ENCODE assay signal across 9 cellular contexts in genomic region chr15:52783929-52784798, GRCh38. TPM values are rescaled to one million over a fixed set of nuclear protein-coding genes. Genes with fewer than 3 reads are reported as not detected.
DNase-seq lines count a peak whose midpoint lies in the region; ATAC-seq, FAIRE-seq and TF ChIP-seq lines count a peak whose summit lies in the region.
"Had no signal": no experiment of that assay in that cellular context is flagged by ENCODE, and none has a peak within 500 bp of the region (broad histone marks: within the 10 kb centered on the region; RNA-seq: fewer than 3 reads in every experiment).

No MANE protein-coding gene starts in this region.

- no TSS peak for BruUV-seq in Panc1 (replicated peaks; lab: Mats Ljungman, UMichigan)
- no TSS peak for BruUV-seq in endothelial cell of umbilical vein (replicated peaks; lab: Mats Ljungman, UMichigan)

- no peak overlapping the region for H3K4me3 ChIP-seq in GM12875 (ENCODE audit: low read depth, low read length)
- H3K4me3 ChIP-seq in Panc1 (ENCODE audit: low read depth in 2 of 2, low read length in 2 of 2) = peak overlapping the region in 1 of 2 experiments; percentile 22; a peak in 2 of 4 replicates
- no peak overlapping the region for H3K4me3 ChIP-seq in endothelial cell of umbilical vein (replicated peaks in 1 of 3; ENCODE audit: insufficient read depth in 1 of 3, low read depth in 1 of 3, low read length in 3 of 3)
- H3K4me3 ChIP-seq in pancreas = peak overlapping the region; percentile 27 to 70 (median 56)
- no peak overlapping the region for H3K4me3 ChIP-seq in vagina

- FAIRE-seq in endothelial cell of umbilical vein (lab: Jason Lieb, UNC) = no peak
- no peak for FAIRE-seq in pancreas (lab: Jason Lieb, UNC)

- no peak overlapping the region for H2AFZ ChIP-seq in endothelial cell of umbilical vein (ENCODE audit: low read depth, low read length)

- TF ChIP-seq POLR2A in endothelial cell of umbilical vein (IDR thresholded peaks at IDR 0.05; ENCODE audit: low read depth, low read length) (no peak), vagina (IDR thresholded peaks at IDR 0.05) (no peak), GM18505 (IDR thresholded peaks at IDR 0.05; ENCODE audit: borderline replicate concordance, extremely low read depth, insufficient read depth, insufficient read length) (no peak)

- no peaks in the 10 kb centered on the region for H3K79me2 ChIP-seq in endothelial cell of umbilical vein (ENCODE audit: control insufficient read depth, insufficient read depth, low read length)

- H3K36me3 ChIP-seq in Panc1 (ENCODE audit: control insufficient read depth, insufficient read depth, low read length) (no peaks in the 10 kb centered on the region), endothelial cell of umbilical vein (ENCODE audit: control insufficient read depth in 2 of 2, extremely low read depth in 1 of 2, insufficient read depth in 2 of 2, low read length in 2 of 2) (no peaks in the 10 kb centered on the region), pancreas (no peaks in the 10 kb centered on the region), vagina (no peaks in the 10 kb centered on the region)

- no peak overlapping the region for H3K9ac ChIP-seq in endothelial cell of umbilical vein (replicated peaks; ENCODE audit: extremely low read depth, insufficient read depth, low read length)

- H3K27ac ChIP-seq in Panc1 (ENCODE audit: low read length) = no peak overlapping the region
- no peak overlapping the region for H3K27ac ChIP-seq in endothelial cell of umbilical vein (ENCODE audit: insufficient read depth, low read depth, low read length)
- H3K27ac ChIP-seq in pancreas = peak overlapping the region; percentile 86 to 92 (median 88)
- H3K27ac ChIP-seq in vagina = no peak overlapping the region

- H3K4me2 ChIP-seq in endothelial cell of umbilical vein (ENCODE audit: insufficient read depth, low read length) = no peak overlapping the region

- dilution Hi-C loops in endothelial cell of umbilical vein (cut with MboI; ENCODE audit: extremely low pct_ligation_motif_present, low sequenced_read_pairs) = no loop called here

- in situ Hi-C loops in Panc1 (cut with HindIII; ENCODE audit: low pct_unique_long_range_greater_than_20kb, low sequenced_read_pairs) = no loop called here

- H3K27me3 ChIP-seq in Panc1 (ENCODE audit: control insufficient read depth, insufficient read depth, low read length) = peaks cover 63% of the 10 kb centered on the region
- peaks cover 72 to 87% of the 10 kb centered on the region in 2 experiments for H3K27me3 ChIP-seq in endothelial cell of umbilical vein (ENCODE audit: control insufficient read depth in 2 of 2, insufficient read depth in 2 of 2, low read length in 2 of 2)
- H3K27me3 ChIP-seq in pancreas = no peaks in the 10 kb centered on the region
- H3K27me3 ChIP-seq in vagina = peaks cover 42% of the 10 kb centered on the region

- ATAC-seq in Panc1 (peak; percentile 67), pancreas (peak; percentile 35 to 58 (median 50)), GM18505 (IDR thresholded peaks at IDR 0.05; ENCODE audit: unreplicated experiment) (no peak), HG03097 (IDR thresholded peaks at IDR 0.05; ENCODE audit: low FRiP score, unreplicated experiment) (no peak), HG03571 (IDR thresholded peaks at IDR 0.05; ENCODE audit: unreplicated experiment) (no peak)

- H3K4me1 ChIP-seq in Panc1 (ENCODE audit: control insufficient read depth, insufficient read depth, low read length) (peaks cover 32% of the 10 kb centered on the region), endothelial cell of umbilical vein (ENCODE audit: control insufficient read depth, extremely low read depth, insufficient read depth, low read length) (peaks cover 5% of the 10 kb centered on the region), pancreas (peaks cover 8 to 23% (median 20%) of the 10 kb centered on the region in 3 donors), vagina (peaks cover 51% of the 10 kb centered on the region)

- no peaks in the 10 kb centered on the region for H3K9me3 ChIP-seq in Panc1 (ENCODE audit: control insufficient read depth, insufficient read depth, low read depth, low read length)
- H3K9me3 ChIP-seq in endothelial cell of umbilical vein (replicated peaks; ENCODE audit: control insufficient read depth, insufficient read depth, low read length) = no peaks in the 10 kb centered on the region
- H3K9me3 ChIP-seq in pancreas = no peaks in the 10 kb centered on the region
- H3K9me3 ChIP-seq in vagina = no peaks in the 10 kb centered on the region

- peak; percentile 74 for TF ChIP-seq CTCF in GM12875 (IDR thresholded peaks at IDR 0.05; ENCODE audit: borderline replicate concordance, insufficient read depth, low read depth, low read length)
- peak; percentile 93 for TF ChIP-seq CTCF in Panc1 (IDR thresholded peaks at IDR 0.05)
- TF ChIP-seq CTCF in endothelial cell of umbilical vein (IDR thresholded peaks at IDR 0.05; ENCODE audit: extremely low read depth in 1 of 2, insufficient read depth in 1 of 2, low read depth in 1 of 2, low read length in 2 of 2) = peak; percentile 61 to 64
- TF ChIP-seq CTCF in pancreas (IDR thresholded peaks at IDR 0.05) = peak; percentile 55 to 71 (median 66)
- TF ChIP-seq CTCF in vagina (IDR thresholded peaks at IDR 0.05) = peak in 1 of 3 experiments; percentile 18

- intact Hi-C loops in Panc1 (cut with micrococcal nuclease; ENCODE audit: unreplicated experiment) (loop anchor here (5.0 kb wide), 1 partner anchor 933 kb away; no protein-coding TSS in a partner anchor), endothelial cell of umbilical vein (cut with micrococcal nuclease) (loop anchor here (1.0 to 5.0 kb wide), 2 partner anchors 828 to 933 kb away; no protein-coding TSS in a partner anchor), pancreas (cut with DNase I) (loop anchor here in 1 of 3 donors (5.0 to 10.0 kb wide), 2 partner anchors 413 to 671 kb away; no protein-coding TSS in a partner anchor), vagina (cut with DNase I) (no loop called here)

- POLR2A ChIA-PET in Panc1 (lab: Charles Lee) = no interaction called here
- POLR2A ChIA-PET in endothelial cell of umbilical vein (lab: Charles Lee) = no interaction called here

- CTCF ChIA-PET in Panc1 (lab: Charles Lee) (no interaction called here), endothelial cell of umbilical vein (lab: Charles Lee) (interaction anchor here (1.2 to 2.6 kb wide), 3 partner anchors 9 to 934 kb away, joined by 4 to 9 read pairs (median 9); no protein-coding TSS in a partner anchor)

- H4K20me1 ChIP-seq in endothelial cell of umbilical vein (replicated peaks; ENCODE audit: control insufficient read depth, extremely low read depth, insufficient read depth, low read length) = no peaks in the 10 kb centered on the region

- DNase-seq in Panc1 (ENCODE audit: low read depth, low spot score) = no peak
- DNase-seq in endothelial cell of umbilical vein (ENCODE audit: low read depth, low spot score) = peak; percentile 17
- DNase-seq in pancreas = peak; percentile 55 to 88 (median 72)
- DNase-seq in vagina (ENCODE audit: extremely low spot score in 2 of 2) = no peak

- 1% methylated on average over 57 of the region's 57 CpGs for WGBS in pancreas, 2 donors

- H3K9me1 ChIP-seq in endothelial cell of umbilical vein (replicated peaks; ENCODE audit: control insufficient read depth, extremely low read depth, insufficient read depth, low read length) = no peaks in the 10 kb centered on the region

TF ChIP-seq in endothelial cell of umbilical vein, 7 proteins besides CTCF, POLR2A, EP300 and RAD21:
- TF ChIP-seq GATA2 (IDR thresholded peaks at IDR 0.05; ENCODE audit: insufficient read depth, insufficient read length, low read depth, low read length) (no peak), MAX (IDR thresholded peaks at IDR 0.05; ENCODE audit: insufficient read depth, insufficient read length) (no peak), EZH2 (IDR thresholded peaks at IDR 0.05; ENCODE audit: borderline replicate concordance, low read depth, low read length, severe bottlenecking) (peak; percentile 96), JUN (IDR thresholded peaks at IDR 0.05; ENCODE audit: borderline replicate concordance, insufficient read depth, insufficient read length, low read depth) (no peak), FOS (IDR thresholded peaks at IDR 0.05; ENCODE audit: borderline replicate concordance, insufficient read depth, low read length) (no peak), MYC (IDR thresholded peaks at IDR 0.05; ENCODE audit: low read depth, low read length) (no peak), POLR2AphosphoS5 (IDR thresholded peaks at IDR 0.05; ENCODE audit: insufficient read depth, low read depth, low read length) (no peak)

RNA-seq across cellular contexts. Expression of gene ONECUT1, which starts 6.0 kb away (rescaled TPM):
- total RNA-seq in Panc1 (2021; ENCODE audit: unreplicated experiment) = 0.18 TPM
- not detected for polyA plus RNA-seq in Panc1 (2012; ENCODE audit: insufficient read length)
- not detected in 2 replicates for total RNA-seq in endothelial cell of umbilical vein
- not detected in 2 replicates for polyA plus RNA-seq in endothelial cell of umbilical vein
- not detected in 2 replicates for polyA plus RNA-seq in endothelial cell of umbilical vein (2011; cell fraction: cytosol; rRNA removed)
- not detected in 2 replicates for polyA plus RNA-seq in endothelial cell of umbilical vein (2011; cell fraction: nucleus; rRNA removed)
- polyA plus RNA-seq in endothelial cell of umbilical vein (2012) = not detected in 2 replicates
- not detected in 2 replicates for polyA minus RNA-seq in endothelial cell of umbilical vein
- polyA minus RNA-seq in endothelial cell of umbilical vein (2011; cell fraction: cytosol; rRNA and poly(A)+ RNA removed) = not detected
- not detected in 2 replicates for polyA minus RNA-seq in endothelial cell of umbilical vein (2011; cell fraction: nucleus; rRNA and poly(A)+ RNA removed)
- total RNA-seq in pancreas = 10 to 100 TPM; 30.4 to 56.2 (median 37.7) TPM
- 10 to 100 TPM in 1 of 2 donors, 1 to 10 TPM in 1; 8.0 to 36.2 TPM for polyA plus RNA-seq in pancreas
- total RNA-seq in vagina = not detected
- total RNA-seq: natural killer cell treated with Interleukin-12 subunit alpha and Interleukin-12 subunit beta and Interleukin-15 and Interleukin-18, amount 100 ng/mL, for 72 hours had no signal

Comparison
In these comparisons a context has a peak if more than half of its experiments do, and no peak if none do; other contexts are left out.
1. H3K4me3 ChIP-seq: peak in pancreas (4 of 4); none in GM12875 (single experiment), endothelial cell of umbilical vein (0 of 3) and vagina (0 of 2).
2. ATAC-seq: peak in Panc1 (single experiment) and pancreas (4 of 4); none in GM18505 (single experiment), HG03097 (single experiment) and HG03571 (single experiment).
3. DNase-seq: peak in endothelial cell of umbilical vein (single experiment) and pancreas (6 of 6); none in Panc1 (single experiment) and vagina (0 of 2).
4. H3K27ac ChIP-seq: peak in pancreas (4 of 4); none in Panc1 (single experiment), endothelial cell of umbilical vein (single experiment) and vagina (single experiment).
5. RNA of gene ONECUT1, which starts 6.0 kb away (total RNA-seq): 30.4 to 56.2 TPM in pancreas; 0.18 TPM in Panc1 (single experiment), not detected in endothelial cell of umbilical vein and not detected in vagina (single experiment); every median in the first group is over 10 times any median in the second.